18 cellular contexts compared by ENCODE assay signal in genomic region chr14:39043352-39043943, GRCh38. TPM values are rescaled to one million over a fixed set of nuclear protein-coding genes. Genes with fewer than 3 reads are reported as not detected.
DNase-seq lines count a peak whose midpoint lies in the region; ATAC-seq, FAIRE-seq and TF ChIP-seq lines count a peak whose summit lies in the region.
"Had no signal": no experiment of that assay in that cellular context is flagged by ENCODE, and none has a peak within 500 bp of the region (broad histone marks: within the 10 kb centered on the region; RNA-seq: fewer than 3 reads in every experiment).

No MANE protein-coding gene starts in this region.

- H3K36me3 ChIP-seq in HepG2 (replicated peaks in 1 of 2; ENCODE audit: control insufficient read depth in 1 of 2, insufficient read depth in 2 of 2, low read length in 2 of 2) = peaks cover 50 to 89% of the 10 kb centered on the region in 2 experiments
- peaks cover 0 to 88% (median 47%) of the 10 kb centered on the region in 4 donors for H3K36me3 ChIP-seq in right lobe of liver
- peaks cover 16% of the 10 kb centered on the region for H3K36me3 ChIP-seq in ectodermal cell (ENCODE audit: control insufficient read depth, insufficient read depth, low read length)
- H3K36me3 ChIP-seq in uterus = no peaks in the 10 kb centered on the region

- H3K79me2 ChIP-seq in HepG2 (ENCODE audit: insufficient read depth, low read length) = peaks cover 2% of the 10 kb centered on the region

- peak; percentile 23 for ATAC-seq in HepG2
- ATAC-seq in right lobe of liver = no peak
- ATAC-seq in WTC11 = no peak
- ATAC-seq: HCT116 had no signal

- no peak overlapping the region for H2AFZ ChIP-seq in HepG2 (ENCODE audit: low read length)
- H2AFZ ChIP-seq: GM23248 had no signal

- TF ChIP-seq EP300 in HepG2 (IDR thresholded peaks at IDR 0.05; ENCODE audit: low read depth in 2 of 2, low read length in 2 of 2) (no peak), HepG2 (CRISPR knock-in tag; IDR thresholded peaks at IDR 0.05; ENCODE audit: borderline replicate concordance) (no peak)

- POLR2A ChIA-PET in HepG2 (lab: Yijun Ruan, JAX) (no interaction called here), WTC11 (lab: Charles Lee) (no interaction called here)

- H3K9me3 ChIP-seq in HepG2 (ENCODE audit: low read length) (no peaks in the 10 kb centered on the region), right lobe of liver (no peaks in the 10 kb centered on the region), ectodermal cell (ENCODE audit: control insufficient read depth, low read length) (no peaks in the 10 kb centered on the region), uterus (no peaks in the 10 kb centered on the region)

- no TSS peak for BruUV-seq in HepG2 (replicated peaks; lab: Mats Ljungman, UMichigan)

- H3K4me1 ChIP-seq in HepG2 (ENCODE audit: insufficient read depth, low read length) (no peaks in the 10 kb centered on the region), right lobe of liver (no peaks in the 10 kb centered on the region), ectodermal cell (ENCODE audit: control insufficient read depth, insufficient read depth, low read length) (no peaks in the 10 kb centered on the region), uterus (no peaks in the 10 kb centered on the region)

- H3K27me3 ChIP-seq in HepG2 (ENCODE audit: control insufficient read depth in 1 of 2, insufficient read depth in 2 of 2, low read length in 2 of 2) = no peaks in the 10 kb centered on the region
- H3K27me3 ChIP-seq in right lobe of liver = no peaks in the 10 kb centered on the region
- no peaks in the 10 kb centered on the region for H3K27me3 ChIP-seq in ectodermal cell (ENCODE audit: control insufficient read depth, insufficient read depth, low read length, poor library complexity, severe bottlenecking)
- no peaks in the 10 kb centered on the region for H3K27me3 ChIP-seq in uterus

- DNase-seq in HepG2 (ENCODE audit: low spot score) (no peak), right lobe of liver (no peak), HFFc6 (no peak), foreskin melanocyte (no peak), WTC11 (ENCODE audit: low spot score) (no peak), uterus (no peak)
- DNase-seq: C1 segment of cervical spinal cord; Calu3; CD4-positive, alpha-beta T cell; DMS153; DND-41; GDM1; GM23248 had no signal

- H3K36me3 Mint-ChIP-seq in HFFc6 (ENCODE audit: low read depth) (peaks cover 49% of the 10 kb centered on the region), WTC11 (peaks cover 53% of the 10 kb centered on the region)

- no peak overlapping the region for H3K4me3 Mint-ChIP-seq in HFFc6
- no peak overlapping the region for H3K4me3 Mint-ChIP-seq in WTC11
- H3K4me3 Mint-ChIP-seq: B cell; CD4-positive, alpha-beta T cell had no signal

- H3K27ac Mint-ChIP-seq in HFFc6 (peak overlapping the region; percentile 1; the same call in 1 of the 2 replicates), WTC11 (no peak overlapping the region)
- H3K27ac Mint-ChIP-seq: B cell; CD4-positive, alpha-beta T cell had no signal

- CTCF ChIA-PET in HepG2 (lab: Yijun Ruan, JAX; ENCODE audit: low intra/inter-chr PET ratio, low total read pairs) = no interaction called here
- CTCF ChIA-PET in WTC11 (lab: Charles Lee) = interaction anchor here (1.9 kb wide), 1 partner anchor 9 kb away, joined by 5 read pairs; no protein-coding TSS in a partner anchor

- H3K9me3 Mint-ChIP-seq in HFFc6 (no peaks in the 10 kb centered on the region), WTC11 (no peaks in the 10 kb centered on the region)
- H3K9me3 Mint-ChIP-seq: CD4-positive, alpha-beta T cell had no signal

- H3K27ac ChIP-seq in HepG2 (ENCODE audit: extremely low read length, insufficient read depth, low read length) (no peak overlapping the region), right lobe of liver (no peak overlapping the region), ectodermal cell (ENCODE audit: insufficient read depth, low read depth, low read length, poor library complexity, severe bottlenecking) (peak overlapping the region; percentile 21), uterus (no peak overlapping the region)
- H3K27ac ChIP-seq: GM23248 had no signal

- H3K4me3 ChIP-seq in HepG2 (replicated peaks in 1 of 3; ENCODE audit: insufficient read depth in 1 of 3, low read depth in 2 of 3, low read length in 3 of 3) (no peak overlapping the region), right lobe of liver (no peak overlapping the region), ectodermal cell (ENCODE audit: insufficient read depth, low read depth, low read length) (no peak overlapping the region), uterus (no peak overlapping the region)
- H3K4me3 ChIP-seq: GM23248 had no signal

- FAIRE-seq in HepG2 (lab: Jason Lieb, UNC) = no peak
- FAIRE-seq: GM18507, H54 had no signal

- H3K27me3 Mint-ChIP-seq in HFFc6 (ENCODE audit: insufficient read depth) = no peaks in the 10 kb centered on the region
- H3K27me3 Mint-ChIP-seq in WTC11 (ENCODE audit: low read depth) = no peaks in the 10 kb centered on the region
- H3K27me3 Mint-ChIP-seq: B cell; CD4-positive, alpha-beta T cell had no signal

- WGBS in HepG2 (ENCODE audit: low lambda C conversion rate) = 97% methylated on average over 1 of the region's 1 CpG
- 91% methylated on average over 1 of the region's 1 CpG for WGBS in right lobe of liver (ENCODE audit: insufficient coverage, low coverage, low lambda C conversion rate, missing lambda C conversion rate)
- 93 to 98% methylated on average over 1 of the region's 1 CpG for WGBS in ectodermal cell, 2 experiments

- TF ChIP-seq CTCF in HepG2 (CRISPR knock-in tag; IDR thresholded peaks at IDR 0.05) (no peak), right lobe of liver (IDR thresholded peaks at IDR 0.05) (no peak), HFFc6 (IDR thresholded peaks at IDR 0.05) (no peak), WTC11 (IDR thresholded peaks at IDR 0.05) (no peak), uterus (IDR thresholded peaks at IDR 0.05) (no peak)

- H3K9ac ChIP-seq in HepG2 (ENCODE audit: insufficient read depth, low read depth, low read length) = no peak overlapping the region
- H3K9ac ChIP-seq: GM23248 had no signal

- in situ Hi-C loops in HepG2 (cut with HindIII; ENCODE audit: extremely low pct_ligation_motif_present, low pct_unique_long_range_greater_than_20kb) = no loop called here

- TF ChIP-seq POLR2A in HepG2 (IDR thresholded peaks at IDR 0.05; ENCODE audit: insufficient read depth in 1 of 2, low read depth in 2 of 2, low read length in 2 of 2) = 0 out of 4 replicates have a peak, but pooled peaks of 1 of the 2 experiments have one; percentile 21
- no peak for TF ChIP-seq POLR2A in right lobe of liver (IDR thresholded peaks at IDR 0.05)
- no peak for TF ChIP-seq POLR2A in uterus (IDR thresholded peaks at IDR 0.05)

- H3K4me1 Mint-ChIP-seq in HFFc6 (ENCODE audit: low read depth) (no peaks in the 10 kb centered on the region), WTC11 (no peaks in the 10 kb centered on the region)

- no peaks in the 10 kb centered on the region; the same call in 1 of the 2 replicates for H4K20me1 ChIP-seq in HepG2 (ENCODE audit: insufficient read depth, low read length)

- H3K4me2 ChIP-seq in HepG2 (ENCODE audit: low read depth, low read length) = no peak overlapping the region

- TF ChIP-seq RAD21 in HepG2 (CRISPR knock-in tag; IDR thresholded peaks at IDR 0.05) = no peak

- intact Hi-C loops in HepG2 (cut with micrococcal nuclease; ENCODE audit: unreplicated experiment) = no loop called here
- intact Hi-C loops in right lobe of liver (cut with DNase I) = no loop called here
- intact Hi-C loops in uterus (cut with DNase I; ENCODE audit: low total_unique reads) = no loop called here

TF ChIP-seq in HepG2, 621 proteins besides CTCF, POLR2A, EP300 and RAD21 (continues in another document):
- no peak for TF ChIP-seq ISX (CRISPR knock-in tag; conservative IDR thresholded peaks at IDR 0.05)
- peak; percentile 92 for TF ChIP-seq RBM22 (optimal IDR thresholded peaks at IDR 0.05; ENCODE audit: low read length)

TF ChIP-seq in WTC11, 78 proteins besides CTCF, POLR2A, EP300 and RAD21 (continues in another document):
- TF ChIP-seq CDX4 (CRISPR knock-in tag; IDR thresholded peaks at IDR 0.05; ENCODE audit: borderline replicate concordance) = no peak

RNA-seq across cellular contexts. Expression of gene SEC23A, which starts 59.6 kb away (rescaled TPM):
- total RNA-seq in HepG2 (2016; rRNA removed; fragmentation: Illumina TruSeq; extraction: Trizol) = 887 and 1,365 TPM in 2 replicates
- total RNA-seq in HepG2 (2016; cell fraction: cytosol; rRNA removed; fragmentation: Illumina TruSeq; extraction: Trizol; ENCODE audit: low read depth) = 59.6 and 60.8 TPM in 2 replicates
- total RNA-seq in HepG2 (2016; cell fraction: insoluble cytoplasmic fraction; rRNA removed; fragmentation: Illumina TruSeq; extraction: Trizol) = 902 and 1,277 TPM in 2 replicates
- 219 and 221 TPM in 2 replicates for total RNA-seq in HepG2 (2016; cell fraction: membrane; rRNA removed; fragmentation: Illumina TruSeq; extraction: Trizol)
- 448 and 490 TPM in 2 replicates for total RNA-seq in HepG2 (2016; cell fraction: nucleus; rRNA removed; fragmentation: Illumina TruSeq; extraction: Trizol)
- polyA plus RNA-seq in HepG2 (2011; rRNA removed) = 372 and 403 TPM in 2 replicates
- 263 and 365 TPM in 2 replicates for polyA plus RNA-seq in HepG2 (2011; cell fraction: cytosol; rRNA removed)
- 164 TPM in 2 replicates for polyA plus RNA-seq in HepG2 (2011; cell fraction: nucleus; rRNA removed)
- polyA plus RNA-seq in HepG2 (2012) = 336 and 361 TPM in 2 replicates
- 11.9 and 12.8 TPM in 2 replicates for polyA plus RNA-seq in HepG2 (2016; cell fraction: cytosol; fragmentation: Illumina TruSeq; extraction: Trizol; ENCODE audit: low read depth)
- polyA plus RNA-seq in HepG2 (2016; cell fraction: insoluble cytoplasmic fraction; fragmentation: Illumina TruSeq; extraction: Trizol; ENCODE audit: low read depth) = 491 and 533 TPM in 2 replicates
- polyA plus RNA-seq in HepG2 (2016; cell fraction: membrane; fragmentation: Illumina TruSeq; extraction: Trizol; ENCODE audit: low read depth) = 53.5 and 58.9 TPM in 2 replicates
- polyA plus RNA-seq in HepG2 (2016; cell fraction: nucleus; fragmentation: Illumina TruSeq; extraction: Trizol; ENCODE audit: insufficient read depth, low read depth) = 175 and 191 TPM in 2 replicates
- polyA minus RNA-seq in HepG2 (2011; rRNA and poly(A)+ RNA removed; ENCODE audit: low replicate concordance) = 120 and 863 TPM in 2 replicates
- 860 and 1,029 TPM in 2 replicates for polyA minus RNA-seq in HepG2 (2011; cell fraction: cytosol; rRNA and poly(A)+ RNA removed)
- 974 and 1,148 TPM in 2 replicates for polyA minus RNA-seq in HepG2 (2011; cell fraction: nucleus; rRNA and poly(A)+ RNA removed)
- total RNA-seq in right lobe of liver = 100 to 1,000 TPM in 2 of 6 experiments, 10 to 100 TPM in 4; 69.2 to 107 (median 88.1) TPM
- 100 to 1,000 TPM; 199 to 255 (median 241) TPM for total RNA-seq in HFFc6 (2021; fragmentation: NEBNext Ultra II Directional; extraction: Animal tissue kit (Norgen Biotek cat#: 25700))
- polyA plus RNA-seq in ectodermal cell (2013, experiment 1 of 4) = 34.2 TPM
- polyA plus RNA-seq in ectodermal cell (2013, experiment 2 of 4) = 35.2 TPM
- 34.4 TPM for polyA plus RNA-seq in ectodermal cell (2013, experiment 3 of 4)
- 41.3 TPM for polyA plus RNA-seq in ectodermal cell (2013, experiment 4 of 4)
- 56.0 to 62.9 TPM (median 56.4 TPM) in 3 replicates for total RNA-seq in WTC11 (2021)
- 100 to 1,000 TPM; 133 to 322 (median 231) TPM for total RNA-seq in uterus
